Comparison of ENCODE assay signal across 20 cellular contexts in the genomic region with DNA sequence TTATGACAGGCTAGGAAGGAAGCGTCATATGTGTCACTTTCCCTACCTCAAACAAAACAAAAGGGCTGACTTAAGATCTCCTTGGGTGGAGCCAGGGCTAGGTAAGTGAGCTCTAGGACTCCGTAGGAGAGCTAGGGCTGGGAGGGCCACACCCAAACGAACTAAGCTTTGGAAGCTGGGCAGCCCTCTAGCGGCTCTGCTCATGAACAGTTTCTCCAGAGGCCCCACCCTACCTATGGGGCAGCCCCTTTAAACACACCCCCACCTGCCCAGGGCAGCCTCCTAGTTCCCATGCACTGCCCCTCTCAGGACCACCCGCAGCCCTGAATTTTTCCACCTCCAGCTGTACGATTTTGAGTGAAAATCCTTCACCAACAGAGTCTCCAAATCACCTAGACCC. TPM values are rescaled to one million over a fixed set of nuclear protein-coding genes. Genes with fewer than 3 reads are reported as not detected.
DNase-seq lines count a peak whose midpoint lies in the region; ATAC-seq, FAIRE-seq and TF ChIP-seq lines count a peak whose summit lies in the region.
"Had no signal": no experiment of that assay in that cellular context is flagged by ENCODE, and none has a peak within 500 bp of the region (broad histone marks: within the 10 kb centered on the region; RNA-seq: fewer than 3 reads in every experiment).

No MANE protein-coding gene starts in this region.

- H3K4me3 ChIP-seq in breast epithelium (peak overlapping the region in 2 of 3 donors; percentile 64 to 75), mammary epithelial cell (replicated peaks in 1 of 3; ENCODE audit: insufficient read depth in 1 of 3, low read depth in 2 of 3, low read length in 3 of 3) (no peak overlapping the region), kidney (ENCODE audit: low read length in 2 of 2) (peak overlapping the region in 1 of 2 donors; percentile 63), tibial artery (peak overlapping the region; percentile 52 to 60)
- H3K4me3 ChIP-seq: GM12878, GM23338, SJSA1 had no signal

- no peaks in the 10 kb centered on the region for H3K27me3 ChIP-seq in breast epithelium
- H3K27me3 ChIP-seq in mammary epithelial cell (ENCODE audit: insufficient read depth, low read length): no peaks in the 10 kb centered on the region
- H3K27me3 ChIP-seq in tibial artery: no peaks in the 10 kb centered on the region
- H3K27me3 ChIP-seq: SJSA1 had no signal

- DNase-seq in breast epithelium (ENCODE audit: low spot score in 2 of 2) (no peak), mammary epithelial cell (no peak), SK-N-DZ (ENCODE audit: low spot score) (peak; percentile 33), kidney (no peak), tibial artery (no peak), NOMO-1 treated with DMSO at 0.1 percent for 48 hours (lab: John Stamatoyannopoulos, UW; ENCODE audit: unreplicated experiment) (no peak), NCI-H774 (lab: John Stamatoyannopoulos, UW) (no peak)
- DNase-seq: activated naive CD8-positive, alpha-beta T cell treated with anti-CD3 and anti-CD28 coated beads, Interleukin-2, amount 10 ng/mL, durations not matched to agents 7 days and 5 days; DMS79; foreskin melanocyte; NCI-H1105 treated with DMSO at 0.1 percent for 48 hours; NCI-H524; small intestine had no signal

- TF ChIP-seq POLR2A in breast epithelium (IDR thresholded peaks at IDR 0.05): no peak

- H3K4me1 ChIP-seq in breast epithelium: no peaks in the 10 kb centered on the region
- H3K4me1 ChIP-seq in mammary epithelial cell (ENCODE audit: insufficient read depth, low read length): no peaks in the 10 kb centered on the region
- H3K4me1 ChIP-seq in kidney (ENCODE audit: control insufficient read depth in 1 of 2, insufficient read depth in 1 of 2, low read depth in 1 of 2, low read length in 2 of 2): no peaks in the 10 kb centered on the region
- peaks cover 0 to 10% (median 0%) of the 10 kb centered on the region in 4 donors for H3K4me1 ChIP-seq in tibial artery
- H3K4me1 ChIP-seq: SJSA1 had no signal

- no peak overlapping the region for H3K4me2 ChIP-seq in mammary epithelial cell (ENCODE audit: insufficient read depth, low read depth, low read length)
- H3K4me2 ChIP-seq: GM23338 had no signal

- 29% methylated on average over 4 of the region's 6 CpGs for WGBS in mammary epithelial cell (ENCODE audit: low coverage, missing lambda C conversion rate)

- CTCF ChIA-PET in mammary epithelial cell (lab: Charles Lee; ENCODE audit: low non-redundant PET): no interaction called here

- intact Hi-C loops in breast epithelium (cut with DNase I; ENCODE audit: low total_unique reads): no loop called here
- intact Hi-C loops in mammary epithelial cell (cut with micrococcal nuclease): no loop called here
- intact Hi-C loops in kidney (cut with DNase I): no loop called here
- intact Hi-C loops in tibial artery (cut with DNase I; ENCODE audit: low total_unique reads): no loop called here

- dilution Hi-C loops in mammary epithelial cell (cut with HindIII; ENCODE audit: low sequenced_read_pairs): no loop called here

- TF ChIP-seq CTCF in breast epithelium (IDR thresholded peaks at IDR 0.05): no peak
- no peak for TF ChIP-seq CTCF in mammary epithelial cell (conservative IDR thresholded peaks at IDR 0.05 in 1 of 2, IDR thresholded peaks at IDR 0.05 in 1 of 2; ENCODE audit: extremely low read depth in 1 of 2, insufficient read depth in 1 of 2, low read depth in 1 of 2, low read length in 2 of 2)
- peak; percentile 9 for TF ChIP-seq CTCF in kidney (IDR thresholded peaks at IDR 0.05; ENCODE audit: borderline replicate concordance, extremely low read depth, insufficient read depth)
- no peak for TF ChIP-seq CTCF in tibial artery (IDR thresholded peaks at IDR 0.05)

- FAIRE-seq in kidney (lab: Jason Lieb, UNC): no peak
- FAIRE-seq: GM12878, small intestine had no signal

- no peaks in the 10 kb centered on the region for H4K20me1 ChIP-seq in mammary epithelial cell (ENCODE audit: insufficient read depth, low read length)

- no peaks in the 10 kb centered on the region for H3K79me2 ChIP-seq in mammary epithelial cell (ENCODE audit: insufficient read depth, low read length)

- H3K9ac ChIP-seq in mammary epithelial cell (ENCODE audit: insufficient read depth, low read length) (no peak overlapping the region), kidney (ENCODE audit: low read length in 2 of 2) (no peak overlapping the region)

- no peak overlapping the region for H2AFZ ChIP-seq in mammary epithelial cell (ENCODE audit: low read depth, low read length)
- H2AFZ ChIP-seq: GM23338 had no signal

- ATAC-seq in HG02981 (IDR thresholded peaks at IDR 0.05; ENCODE audit: unreplicated experiment): no peak
- ATAC-seq: GM12878, GM23338 had no signal

- H3K9me3 ChIP-seq in breast epithelium (peaks cover 0 to 26% of the 10 kb centered on the region in 2 donors), mammary epithelial cell (replicated peaks; ENCODE audit: insufficient read depth, low read length) (peaks cover 36% of the 10 kb centered on the region), kidney (ENCODE audit: control insufficient read depth in 1 of 2, low read length in 2 of 2) (no peaks in the 10 kb centered on the region), tibial artery (no peaks in the 10 kb centered on the region)

- H3K27ac ChIP-seq in breast epithelium (peak overlapping the region in 1 of 2 donors; percentile 93), mammary epithelial cell (ENCODE audit: insufficient read depth, low read depth, low read length) (no peak overlapping the region), kidney (ENCODE audit: low read depth in 2 of 2, low read length in 2 of 2) (peak overlapping the region in 1 of 2 donors; percentile 60), tibial artery (peak overlapping the region; percentile 85 to 88)
- H3K27ac ChIP-seq: SJSA1 had no signal

- BruUV-seq in mammary epithelial cell (replicated peaks; lab: Mats Ljungman, UMichigan): no TSS peak

- H3K36me3 ChIP-seq in breast epithelium (no peaks in the 10 kb centered on the region), mammary epithelial cell (ENCODE audit: insufficient read depth, low read length) (no peaks in the 10 kb centered on the region), kidney (ENCODE audit: control insufficient read depth in 1 of 2, insufficient read depth in 2 of 2, low read length in 2 of 2) (no peaks in the 10 kb centered on the region), tibial artery (peaks cover 0 to 10% (median 0%) of the 10 kb centered on the region in 3 donors)
- H3K36me3 ChIP-seq: SJSA1 had no signal

- in situ Hi-C loops in mammary epithelial cell (cut with MboI; ENCODE audit: low sequenced_read_pairs in 2 of 2): no loop called here

RNA-seq across cellular contexts. Expression of gene PEG3, which starts 3.5 kb away (rescaled TPM):
- 10 to 100 TPM in 2 of 3 donors, 1 to 10 TPM in 1; 9.1 to 24.0 (median 17.0) TPM for total RNA-seq in breast epithelium
- total RNA-seq in mammary epithelial cell: 1 to 10 TPM in 1 of 2 donors, under 1 TPM in 1; 0.07 to 3.2 TPM
- not detected for polyA plus RNA-seq in mammary epithelial cell
- not detected for polyA minus RNA-seq in mammary epithelial cell
- 12.5 and 16.0 TPM in 2 replicates for polyA plus RNA-seq in SK-N-DZ (2014; cell fraction: cytosol; rRNA removed)
- polyA plus RNA-seq in SK-N-DZ (2014; cell fraction: nucleus; rRNA removed): 19.1 and 30.0 TPM in 2 replicates
- 8.7 TPM for total RNA-seq in kidney
- 2.0 TPM for polyA plus RNA-seq in kidney (ENCODE audit: insufficient read depth, low read depth, low replicate concordance)
- total RNA-seq: GM23338, HT1080, neural crest cell, SJSA1 had no signal
- polyA plus RNA-seq: GM23338 had no signal

RNA-seq across cellular contexts. Expression of gene ZIM2, which starts 3.5 kb away (rescaled TPM):
- total RNA-seq in breast epithelium (1 to 10 TPM in 2 of 3 donors, under 1 TPM in 1; 0.48 to 1.6 (median 1.3) TPM), mammary epithelial cell (not detected), kidney (0.47 TPM)
- polyA plus RNA-seq in mammary epithelial cell (not detected), kidney (ENCODE audit: insufficient read depth, low read depth, low replicate concordance) (not detected)
- polyA minus RNA-seq in mammary epithelial cell: not detected
- 0.41 and 0.50 TPM in 2 replicates for polyA plus RNA-seq in SK-N-DZ (2014; cell fraction: cytosol; rRNA removed)
- 0.77 and 1.2 TPM in 2 replicates for polyA plus RNA-seq in SK-N-DZ (2014; cell fraction: nucleus; rRNA removed)
- total RNA-seq: activated naive CD8-positive, alpha-beta T cell treated with anti-CD3 and anti-CD28 coated beads, Interleukin-2, amount 10 ng/mL, durations not matched to agents 7 days and 5 days; GM12878; GM23338; HT1080; left lobe of liver; neural crest cell; SJSA1 had no signal
- polyA plus RNA-seq: GM12878, GM23338, small intestine had no signal

Comparison
In these comparisons a context has a peak if more than half of its experiments do, and no peak if none do; other contexts are left out.
1. H3K4me3 ChIP-seq: peak in breast epithelium (2 of 3) and tibial artery (2 of 2); none in mammary epithelial cell (0 of 3).